In the genomic region with DNA sequence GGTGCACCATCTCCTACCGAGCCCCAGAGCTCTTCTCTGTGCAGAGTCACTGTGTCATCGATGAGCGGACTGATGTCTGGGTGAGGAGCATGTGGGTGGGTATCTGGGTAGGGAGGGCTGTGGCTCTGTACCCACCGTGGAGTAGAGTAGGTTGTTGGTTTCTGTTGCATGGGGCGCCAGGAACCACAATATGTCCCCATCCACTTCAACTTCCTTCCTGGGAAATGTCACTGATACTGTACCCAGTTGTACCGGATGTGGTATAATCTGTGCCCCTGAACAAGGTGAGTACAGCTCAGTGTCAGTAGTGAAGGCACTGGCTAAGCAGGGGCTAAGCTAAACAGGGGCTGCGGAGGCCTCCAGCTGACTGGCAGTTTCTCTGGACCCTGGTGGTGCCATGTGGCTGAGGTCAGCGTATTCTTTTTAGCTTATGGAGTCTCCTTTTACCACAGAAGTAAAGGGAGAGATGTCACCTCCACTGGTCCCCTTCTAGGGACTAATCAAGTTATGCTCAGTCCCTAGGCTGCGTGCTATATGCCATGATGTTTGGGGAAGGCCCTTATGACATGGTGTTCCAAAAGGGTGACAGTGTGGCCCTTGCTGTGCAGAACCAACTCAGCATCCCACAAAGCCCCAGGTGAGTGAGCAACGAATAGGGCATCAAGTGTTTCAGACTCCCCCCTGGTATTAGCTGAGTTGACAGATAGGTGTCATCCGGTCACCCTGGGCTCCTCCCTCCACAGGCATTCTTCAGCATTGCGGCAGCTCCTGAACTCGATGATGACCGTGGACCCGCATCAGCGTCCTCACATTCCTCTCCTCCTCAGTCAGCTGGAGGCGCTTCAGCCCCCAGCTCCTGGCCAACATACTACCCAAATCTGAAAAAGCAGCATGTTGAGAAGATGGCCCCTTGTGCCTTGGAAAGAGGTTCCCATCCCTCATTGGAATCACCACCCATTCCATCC, we compare ENCODE assay signal across 9 cellular contexts. TPM values are rescaled to one million over a fixed set of nuclear protein-coding genes. Genes with fewer than 3 reads are reported as not detected.
DNase-seq lines count a peak whose midpoint lies in the region; ATAC-seq and TF ChIP-seq lines count a peak whose summit lies in the region.
"Had no signal": no experiment of that assay in that cellular context is flagged by ENCODE, and none has a peak within 500 bp of the region (broad histone marks: within the 10 kb centered on the region; RNA-seq: fewer than 3 reads in every experiment).

No MANE protein-coding gene starts in this region.

- peak overlapping the region; percentile 91 for H3K27ac Mint-ChIP-seq in activated CD4-positive, alpha-beta T cell treated with anti-CD3 and anti-CD28 coated beads, Interleukin-2, amount 10 ng/mL, durations not matched to agents 24 days and 14 days

- no peaks in the 10 kb centered on the region for H3K36me3 ChIP-seq in testis (ENCODE audit: low read depth, missing control alignments)

- intact Hi-C loops in activated CD4-positive, alpha-beta T cell treated with anti-CD3 and anti-CD28 coated beads, Interleukin-2, amount 10 ng/mL, durations not matched to agents 24 days and 14 days (cut with micrococcal nuclease) = no loop called here
- intact Hi-C loops in testis (cut with DNase I; ENCODE audit: low total_unique reads) = no loop called here

- in situ Hi-C loops in GM18951 (cut with MboI; ENCODE audit: low sequenced_read_pairs, unreplicated experiment) = no loop called here

- peak overlapping the region; percentile 80 for H3K4me3 Mint-ChIP-seq in activated CD4-positive, alpha-beta T cell treated with anti-CD3 and anti-CD28 coated beads, Interleukin-2, amount 10 ng/mL, durations not matched to agents 24 days and 14 days

- H3K4me1 Mint-ChIP-seq in activated CD4-positive, alpha-beta T cell treated with anti-CD3 and anti-CD28 coated beads, Interleukin-2, amount 10 ng/mL, durations not matched to agents 24 days and 14 days = peaks cover 80% of the 10 kb centered on the region

- H3K27me3 Mint-ChIP-seq in activated CD4-positive, alpha-beta T cell treated with anti-CD3 and anti-CD28 coated beads, Interleukin-2, amount 10 ng/mL, durations not matched to agents 24 days and 14 days = no peaks in the 10 kb centered on the region

- TF ChIP-seq CTCF in testis (IDR thresholded peaks at IDR 0.05) = no peak

- peak; percentile 87 for DNase-seq in activated CD4-positive, alpha-beta T cell treated with anti-CD3 and anti-CD28 coated beads, Interleukin-2, amount 10 ng/mL, durations not matched to agents 24 days and 14 days
- DNase-seq in epithelial cell of prostate (ENCODE audit: low read depth, low spot score) (no peak), kidney glomerular epithelial cell (lab: John Stamatoyannopoulos, UW) (no peak), testis (no peak), NCI-H2171 treated with DMSO at 0.1 percent for 48 hours (lab: John Stamatoyannopoulos, UW) (no peak)
- peak; percentile 61 for DNase-seq in stimulated activated CD4-positive, alpha-beta T cell treated with anti-CD3 and anti-CD28 coated beads, Interleukin-4, amount 100 ng/mL, for 1 hour

- no peak for ATAC-seq in HG03520 (IDR thresholded peaks at IDR 0.05; ENCODE audit: unreplicated experiment)

- H3K4me1 ChIP-seq in testis = peaks cover 13% of the 10 kb centered on the region

- no peaks in the 10 kb centered on the region for H3K9me3 Mint-ChIP-seq in activated CD4-positive, alpha-beta T cell treated with anti-CD3 and anti-CD28 coated beads, Interleukin-2, amount 10 ng/mL, durations not matched to agents 24 days and 14 days

- TF ChIP-seq POLR2A in GM18951 (IDR thresholded peaks at IDR 0.05; ENCODE audit: extremely low read depth, insufficient read depth, insufficient read length) = peak; percentile 9
- TF ChIP-seq POLR2A in testis (IDR thresholded peaks at IDR 0.05) = no peak

- no peaks in the 10 kb centered on the region for H3K27me3 ChIP-seq in testis

- peak overlapping the region; percentile 99 for H3K27ac ChIP-seq in epithelial cell of prostate
- no peak overlapping the region for H3K27ac ChIP-seq in testis

- 91% methylated on average over 14 to 17 of the region's 17 CpGs for WGBS in testis, 2 donors

- no peak overlapping the region for H3K4me3 ChIP-seq in testis

- peaks cover 60% of the 10 kb centered on the region for H3K36me3 Mint-ChIP-seq in activated CD4-positive, alpha-beta T cell treated with anti-CD3 and anti-CD28 coated beads, Interleukin-2, amount 10 ng/mL, durations not matched to agents 24 days and 14 days (ENCODE audit: low read depth)

- no peaks in the 10 kb centered on the region for H3K9me3 ChIP-seq in testis

RNA-seq across cellular contexts. Expression of a gene that starts 2.7 kb away (rescaled TPM):
- 29.1 and 31.7 TPM in 2 replicates for total RNA-seq in activated CD4-positive, alpha-beta T cell treated with anti-CD3 and anti-CD28 coated beads, Interleukin-2, amount 10 ng/mL, durations not matched to agents 24 days and 14 days
- 10 to 100 TPM; 29.1 to 32.6 TPM for total RNA-seq in testis
- polyA plus RNA-seq in testis (ENCODE audit: insufficient read depth, low read depth, low replicate concordance) = 63.0 TPM

RNA-seq across cellular contexts. Expression of a gene that starts 2.7 kb away (rescaled TPM):
- total RNA-seq in activated CD4-positive, alpha-beta T cell treated with anti-CD3 and anti-CD28 coated beads, Interleukin-2, amount 10 ng/mL, durations not matched to agents 24 days and 14 days = 4.6 and 4.9 TPM in 2 replicates
- total RNA-seq in testis = 100 to 1,000 TPM in 1 of 2 donors, 10 to 100 TPM in 1; 70.9 to 109 TPM
- polyA plus RNA-seq in testis (ENCODE audit: insufficient read depth, low read depth, low replicate concordance) = 224 TPM

RNA-seq across cellular contexts. Expression of a gene that starts 5.1 kb away (rescaled TPM):
- not detected in 2 replicates for total RNA-seq in activated CD4-positive, alpha-beta T cell treated with anti-CD3 and anti-CD28 coated beads, Interleukin-2, amount 10 ng/mL, durations not matched to agents 24 days and 14 days
- total RNA-seq in testis = under 1 TPM in 1 of 2 donors, not detected in 1; 0.25 TPM
- 1.6 TPM for polyA plus RNA-seq in testis (ENCODE audit: insufficient read depth, low read depth, low replicate concordance)
- total RNA-seq: lower leg skin had no signal

RNA-seq across cellular contexts. Expression of a gene that starts 5.8 kb away (rescaled TPM):
- 235 and 240 TPM in 2 replicates for total RNA-seq in activated CD4-positive, alpha-beta T cell treated with anti-CD3 and anti-CD28 coated beads, Interleukin-2, amount 10 ng/mL, durations not matched to agents 24 days and 14 days
- 10 to 100 TPM; 27.0 to 47.6 TPM for total RNA-seq in testis
- 90.0 TPM for polyA plus RNA-seq in testis (ENCODE audit: insufficient read depth, low read depth, low replicate concordance)

RNA-seq across cellular contexts. Expression of a gene that starts 18.4 kb away (rescaled TPM):
- total RNA-seq in activated CD4-positive, alpha-beta T cell treated with anti-CD3 and anti-CD28 coated beads, Interleukin-2, amount 10 ng/mL, durations not matched to agents 24 days and 14 days = 144 and 149 TPM in 2 replicates
- total RNA-seq in testis = 10 to 100 TPM; 50.9 to 56.4 TPM
- 27.9 TPM for polyA plus RNA-seq in testis (ENCODE audit: insufficient read depth, low read depth, low replicate concordance)

Comparison
In these comparisons a context has a peak if more than half of its experiments do, and no peak if none do; other contexts are left out.
1. DNase-seq: peak in activated CD4-positive, alpha-beta T cell treated with anti-CD3 and anti-CD28 coated beads, Interleukin-2, amount 10 ng/mL, durations not matched to agents 24 days and 14 days (single experiment) and stimulated activated CD4-positive, alpha-beta T cell treated with anti-CD3 and anti-CD28 coated beads, Interleukin-4, amount 100 ng/mL, for 1 hour (single experiment); none in epithelial cell of prostate (single experiment), kidney glomerular epithelial cell (single experiment), testis (single experiment) and NCI-H2171 treated with DMSO at 0.1 percent for 48 hours (single experiment).
2. RNA of a gene that starts 2.7 kb away (total RNA-seq): 70.9 to 109 TPM in testis; 4.6 to 4.9 TPM in activated CD4-positive, alpha-beta T cell treated with anti-CD3 and anti-CD28 coated beads, Interleukin-2, amount 10 ng/mL, durations not matched to agents 24 days and 14 days; every median in the first group is over 10 times any median in the second.